In genomic region chr22:34427841-34428240, GRCh38 we compare ENCODE assay signal across 19 cellular contexts.
"Had no signal": no experiment of that assay in that cellular context is flagged by ENCODE, and none has a peak within 500 bp of the region (broad histone marks: within the 10 kb centered on the region; RNA-seq: fewer than 3 reads in every experiment).

No MANE protein-coding gene starts in this region.

- H3K4me2 ChIP-seq: smooth muscle cell had no signal

- H3K27ac ChIP-seq: coronary artery, gastrocnemius medialis, pancreas had no signal

- FAIRE-seq: endothelial cell of umbilical vein, pancreas, urothelium cell line had no signal

- H3K27me3 ChIP-seq: gastrocnemius medialis had no signal

- H3K4me1 ChIP-seq: gastrocnemius medialis, pancreas had no signal

- H3K9me3 ChIP-seq: gastrocnemius medialis, pancreas had no signal

- H3K4me3 ChIP-seq: coronary artery, gastrocnemius medialis, lung, pancreas, smooth muscle cell had no signal

- H3K36me3 ChIP-seq: gastrocnemius medialis, pancreas had no signal

- DNase-seq: effector CD4-positive, alpha-beta T cell; endodermal cell; gastrocnemius medialis; glutamatergic neuron; left colon; left ventricle myocardium superior; mesendoderm; naive B cell; occipital lobe; pancreas; right cardiac atrium; stimulated activated CD4-positive, alpha-beta T cell treated with anti-CD3 and anti-CD28 coated beads, Interleukin-2, amount 100 ng/mL, for 48 hours; stimulated activated naive CD4-positive, alpha-beta T cell treated with Interleukin-2 at 50 U/mL for 16 hours; trophoblast cell had no signal

- ATAC-seq: gastrocnemius medialis, left colon, left ventricle myocardium superior, right cardiac atrium had no signal
